ENCODE assay signal across 8 cellular contexts in the genomic region with DNA sequence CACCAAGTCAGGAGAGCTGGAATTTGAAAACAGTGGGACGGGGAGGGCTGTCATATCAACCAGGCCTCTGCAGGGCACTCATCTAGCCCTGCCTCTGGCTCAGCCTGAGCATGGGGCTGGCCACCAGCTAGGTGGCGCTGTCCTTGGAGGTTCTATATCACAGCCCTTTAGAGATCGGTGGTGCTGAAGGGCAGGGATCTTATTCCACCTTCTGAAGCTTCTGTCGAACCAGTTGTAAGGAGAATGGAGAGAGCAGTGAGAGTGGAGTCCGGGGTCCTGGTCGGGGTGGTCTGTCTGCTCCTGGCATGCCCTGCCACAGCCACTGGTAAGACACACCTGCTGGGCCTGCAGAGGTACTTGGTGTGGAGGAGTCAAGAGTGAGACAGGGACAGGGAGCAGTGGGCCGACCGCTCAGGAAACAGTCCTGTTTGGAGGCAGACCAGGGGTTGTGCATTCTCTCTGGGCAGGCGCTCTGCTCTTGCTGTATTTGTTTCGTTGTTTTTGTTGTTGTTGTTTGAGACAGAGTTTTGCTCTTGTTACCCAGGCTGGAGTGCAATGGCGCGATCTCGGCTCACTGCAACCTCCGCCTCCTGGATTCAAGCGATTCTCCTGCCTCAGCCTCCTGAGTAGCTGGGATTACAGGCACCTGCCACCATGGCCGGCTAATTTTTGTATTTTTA. TPM values are rescaled to one million over a fixed set of nuclear protein-coding genes. Genes with fewer than 3 reads are reported as not detected.
DNase-seq lines count a peak whose midpoint lies in the region; ATAC-seq lines count a peak whose summit lies in the region.

A gene with protein sequence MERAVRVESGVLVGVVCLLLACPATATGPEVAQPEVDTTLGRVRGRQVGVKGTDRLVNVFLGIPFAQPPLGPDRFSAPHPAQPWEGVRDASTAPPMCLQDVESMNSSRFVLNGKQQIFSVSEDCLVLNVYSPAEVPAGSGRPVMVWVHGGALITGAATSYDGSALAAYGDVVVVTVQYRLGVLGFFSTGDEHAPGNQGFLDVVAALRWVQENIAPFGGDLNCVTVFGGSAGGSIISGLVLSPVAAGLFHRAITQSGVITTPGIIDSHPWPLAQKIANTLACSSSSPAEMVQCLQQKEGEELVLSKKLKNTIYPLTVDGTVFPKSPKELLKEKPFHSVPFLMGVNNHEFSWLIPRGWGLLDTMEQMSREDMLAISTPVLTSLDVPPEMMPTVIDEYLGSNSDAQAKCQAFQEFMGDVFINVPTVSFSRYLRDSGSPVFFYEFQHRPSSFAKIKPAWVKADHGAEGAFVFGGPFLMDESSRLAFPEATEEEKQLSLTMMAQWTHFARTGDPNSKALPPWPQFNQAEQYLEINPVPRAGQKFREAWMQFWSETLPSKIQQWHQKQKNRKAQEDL (plus strand): TSS at position 202 of the 680 bp plus-strand sequence. CDS start 42 bp downstream, at position 244.

- H3K36me3 Mint-ChIP-seq in effector memory CD8-positive, alpha-beta T cell (ENCODE audit: insufficient read depth): no peaks in the 10 kb centered on the region
- H3K36me3 Mint-ChIP-seq in stimulated activated naive CD8-positive, alpha-beta T cell treated with anti-CD3 and anti-CD28 coated beads, Interleukin-15, Interleukin-2, amounts not matched to agents 100 ng/mL and 50 ng/mL, for 24 hours (ENCODE audit: low read depth): no peaks in the 10 kb centered on the region

- H3K9me3 Mint-ChIP-seq in effector memory CD8-positive, alpha-beta T cell: no peaks in the 10 kb centered on the region
- H3K9me3 Mint-ChIP-seq in stimulated activated naive CD8-positive, alpha-beta T cell treated with anti-CD3 and anti-CD28 coated beads, Interleukin-15, Interleukin-2, amounts not matched to agents 100 ng/mL and 50 ng/mL, for 24 hours: no peaks in the 10 kb centered on the region

- H3K27me3 Mint-ChIP-seq in effector memory CD8-positive, alpha-beta T cell: peaks cover 7 to 25% of the 10 kb centered on the region in 2 donors
- H3K27me3 Mint-ChIP-seq in stimulated activated naive CD8-positive, alpha-beta T cell treated with anti-CD3 and anti-CD28 coated beads, Interleukin-15, Interleukin-2, amounts not matched to agents 100 ng/mL and 50 ng/mL, for 24 hours: peaks cover 3% of the 10 kb centered on the region

- DNase-seq in Right ventricle myocardium inferior (ENCODE audit: missing footprints) (peak; percentile 79), cardiac septum (ENCODE audit: low spot score) (no peak), NCI-H226 (peak; percentile 56), midbrain (lab: John Stamatoyannopoulos, UW) (peak; percentile 34)
- peak; percentile 60 for DNase-seq in activated CD4-positive, CD25-positive, alpha-beta regulatory T cell treated with anti-CD3 and anti-CD28 coated beads, Interleukin-2, amount 50 U/mL, for 72 hours
- peak; percentile 42 to 47 (median 44) for DNase-seq in effector memory CD8-positive, alpha-beta T cell

- H3K27ac Mint-ChIP-seq in effector memory CD8-positive, alpha-beta T cell: peak within 1 kb of the TSS in 1 of 2 donors; percentile 76
- peak within 1 kb of the TSS; percentile 56 for H3K27ac Mint-ChIP-seq in stimulated activated naive CD8-positive, alpha-beta T cell treated with anti-CD3 and anti-CD28 coated beads, Interleukin-15, Interleukin-2, amounts not matched to agents 100 ng/mL and 50 ng/mL, for 24 hours

- intact Hi-C loops in Right ventricle myocardium inferior (cut with DNase I): no loop called here
- intact Hi-C loops in cardiac septum (cut with DNase I): no loop called here

- no peak within 1 kb of the TSS for H3K4me3 Mint-ChIP-seq in effector memory CD8-positive, alpha-beta T cell
- no peak within 1 kb of the TSS for H3K4me3 Mint-ChIP-seq in stimulated activated naive CD8-positive, alpha-beta T cell treated with anti-CD3 and anti-CD28 coated beads, Interleukin-15, Interleukin-2, amounts not matched to agents 100 ng/mL and 50 ng/mL, for 24 hours

- peaks cover 0 to 5% of the 10 kb centered on the region in 2 donors for H3K4me1 Mint-ChIP-seq in effector memory CD8-positive, alpha-beta T cell (ENCODE audit: low read depth in 2 of 2)
- peaks cover 15% of the 10 kb centered on the region for H3K4me1 Mint-ChIP-seq in stimulated activated naive CD8-positive, alpha-beta T cell treated with anti-CD3 and anti-CD28 coated beads, Interleukin-15, Interleukin-2, amounts not matched to agents 100 ng/mL and 50 ng/mL, for 24 hours (ENCODE audit: low read depth)

- no peak for ATAC-seq in Right ventricle myocardium inferior
- peak; percentile 82 for ATAC-seq in HG02981 (IDR thresholded peaks at IDR 0.05; ENCODE audit: unreplicated experiment)
- peak; percentile 96 for ATAC-seq in effector memory CD8-positive, alpha-beta T cell (replicated peaks)

RNA-seq across cellular contexts. Expression of the gene that starts here (rescaled TPM):
- total RNA-seq in Right ventricle myocardium inferior (0.78 TPM), cardiac septum (0.62 TPM)

Comparison
In these comparisons a context has a peak if more than half of its experiments do, and no peak if none do; other contexts are left out.
1. Peak in DNase-seq in Right ventricle myocardium inferior; RNA of the gene not detected or under 1 TPM.